In the genomic region with DNA sequence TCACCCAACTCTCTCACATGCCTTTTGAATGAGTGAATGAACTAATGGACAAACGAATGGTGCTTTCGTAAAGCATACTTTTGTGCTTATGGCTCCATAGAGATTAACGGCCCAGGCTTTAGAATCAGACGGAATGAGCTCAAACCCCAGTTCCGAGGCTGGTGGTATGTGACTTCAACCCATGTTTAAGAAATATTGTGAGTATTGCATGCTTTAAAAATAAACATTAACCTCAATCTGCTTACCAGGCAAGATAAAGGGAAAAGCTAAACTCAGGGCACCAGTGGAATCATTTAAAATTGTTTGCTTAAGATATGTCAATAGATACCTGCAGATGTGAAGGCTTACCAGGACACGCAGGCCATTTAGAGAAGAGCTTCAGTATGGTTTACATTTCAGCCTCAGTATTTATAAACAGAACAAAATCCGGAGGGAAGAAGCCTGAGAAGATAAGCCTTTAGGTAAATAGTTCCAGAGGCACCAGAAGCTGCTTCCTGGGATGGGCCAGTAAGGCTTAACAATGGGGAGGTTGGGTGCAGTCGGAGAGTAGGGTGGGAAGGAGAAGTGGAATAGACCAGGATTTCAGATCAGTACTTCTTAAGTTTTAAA, we compare ENCODE assay signal across 17 cellular contexts.
DNase-seq lines count a peak whose midpoint lies in the region; ATAC-seq and TF ChIP-seq lines count a peak whose summit lies in the region.
"Had no signal": no experiment of that assay in that cellular context is flagged by ENCODE, and none has a peak within 500 bp of the region (broad histone marks: within the 10 kb centered on the region; RNA-seq: fewer than 3 reads in every experiment).

No MANE protein-coding gene starts in this region.

- CTCF ChIA-PET in activated CD4-positive, alpha-beta T cell treated with anti-CD3 and anti-CD28 coated beads, Interleukin-2, amount 10 ng/mL, durations not matched to agents 7 days and 5 days (lab: Charles Lee), result no interaction called here

- H3K4me3 ChIP-seq in SJSA1, result no peak overlapping the region
- H3K4me3 ChIP-seq: gastroesophageal sphincter had no signal

- POLR2A ChIA-PET in activated CD4-positive, alpha-beta T cell treated with anti-CD3 and anti-CD28 coated beads, Interleukin-2, amount 10 ng/mL, durations not matched to agents 7 days and 5 days (lab: Charles Lee), result no interaction called here

- DNase-seq in AG08396 (ENCODE audit: low spot score) (peak; percentile 49), H4 (ENCODE audit: low spot score) (peak; percentile 92), SJSA1 (ENCODE audit: low read depth in 1 of 2, low spot score in 2 of 2) (peak; percentile 77 to 93), iris pigment epithelial cell (ENCODE audit: low read depth) (peak; percentile 97), type B pancreatic cell (ENCODE audit: extremely low spot score, unreplicated experiment) (no peak), anterior cingulate cortex (lab: John Stamatoyannopoulos, UW) (no peak)
- DNase-seq in activated CD4-positive, alpha-beta T cell treated with anti-CD3 and anti-CD28 coated beads, Interleukin-2, amount 10 ng/mL, durations not matched to agents 7 days and 5 days, result no peak
- DNase-seq: DMS79 treated with DMSO at 0.1 percent for 48 hours, NCI-H1092 treated with DMSO at 0.1 percent for 48 hours, NCI-H226, T-helper 1 cell had no signal

- H3K9me3 Mint-ChIP-seq in type B pancreatic cell, result peaks cover 4% of the 10 kb centered on the region
- no peaks in the 10 kb centered on the region for H3K9me3 Mint-ChIP-seq in activated CD4-positive, alpha-beta T cell treated with anti-CD3 and anti-CD28 coated beads, Interleukin-2, amount 10 ng/mL, durations not matched to agents 7 days and 5 days
- H3K9me3 Mint-ChIP-seq: activated naive CD4-positive, alpha-beta T cell treated with anti-CD3 and anti-CD28 coated beads, Interleukin-2, amount 50 U/mL, for 24 hours had no signal

- H3K4me3 Mint-ChIP-seq in type B pancreatic cell, result no peak overlapping the region
- H3K4me3 Mint-ChIP-seq in activated CD4-positive, alpha-beta T cell treated with anti-CD3 and anti-CD28 coated beads, Interleukin-2, amount 10 ng/mL, durations not matched to agents 7 days and 5 days, result no peak overlapping the region
- H3K4me3 Mint-ChIP-seq: activated naive CD4-positive, alpha-beta T cell treated with anti-CD3 and anti-CD28 coated beads, Interleukin-2, amount 50 U/mL, for 24 hours; B cell; IgD-negative memory B cell; stimulated activated memory B cell treated with anti-CD40 and anti-IgM and Interleukin-4, amounts not matched to agents 10 μg/mL and 1 μg/mL and 100 μg/mL, for 72 hours had no signal

- H3K27me3 ChIP-seq in SJSA1 (replicated peaks), result no peaks in the 10 kb centered on the region
- H3K27me3 ChIP-seq: gastroesophageal sphincter had no signal

- peak overlapping the region; percentile 73 for H3K27ac ChIP-seq in SJSA1
- H3K27ac ChIP-seq: gastroesophageal sphincter had no signal

- peaks cover 13% of the 10 kb centered on the region for H3K4me1 Mint-ChIP-seq in type B pancreatic cell (ENCODE audit: unreplicated experiment)
- peaks cover 7% of the 10 kb centered on the region for H3K4me1 Mint-ChIP-seq in activated CD4-positive, alpha-beta T cell treated with anti-CD3 and anti-CD28 coated beads, Interleukin-2, amount 10 ng/mL, durations not matched to agents 7 days and 5 days
- H3K4me1 Mint-ChIP-seq: activated naive CD4-positive, alpha-beta T cell treated with anti-CD3 and anti-CD28 coated beads, Interleukin-2, amount 50 U/mL, for 24 hours; B cell; IgD-negative memory B cell; stimulated activated memory B cell treated with anti-CD40 and anti-IgM and Interleukin-4, amounts not matched to agents 10 μg/mL and 1 μg/mL and 100 μg/mL, for 72 hours had no signal

- no peak for ATAC-seq in GM18511 (IDR thresholded peaks at IDR 0.05; ENCODE audit: unreplicated experiment)
- ATAC-seq: gastroesophageal sphincter; stimulated activated memory B cell treated with anti-CD40 and anti-IgM and Interleukin-4, amounts not matched to agents 10 μg/mL and 1 μg/mL and 100 μg/mL, for 72 hours had no signal

- H3K36me3 ChIP-seq in SJSA1, result no peaks in the 10 kb centered on the region
- H3K36me3 ChIP-seq: gastroesophageal sphincter had no signal

- TF ChIP-seq CTCF in type B pancreatic cell (conservative IDR thresholded peaks at IDR 0.05), result no peak

- peaks cover 29% of the 10 kb centered on the region for H3K4me1 ChIP-seq in SJSA1 (replicated peaks)
- H3K4me1 ChIP-seq: gastroesophageal sphincter had no signal

- H3K27me3 Mint-ChIP-seq in type B pancreatic cell, result no peaks in the 10 kb centered on the region
- H3K27me3 Mint-ChIP-seq in activated CD4-positive, alpha-beta T cell treated with anti-CD3 and anti-CD28 coated beads, Interleukin-2, amount 10 ng/mL, durations not matched to agents 7 days and 5 days, result peaks cover 4% of the 10 kb centered on the region

- no peaks in the 10 kb centered on the region; the same call in 1 of the 2 replicates for H3K9me3 ChIP-seq in SJSA1 (replicated peaks)
- H3K9me3 ChIP-seq: gastroesophageal sphincter had no signal

- H3K27ac Mint-ChIP-seq in type B pancreatic cell, result no peak overlapping the region
- no peak overlapping the region for H3K27ac Mint-ChIP-seq in activated CD4-positive, alpha-beta T cell treated with anti-CD3 and anti-CD28 coated beads, Interleukin-2, amount 10 ng/mL, durations not matched to agents 7 days and 5 days
- H3K27ac Mint-ChIP-seq: activated naive CD4-positive, alpha-beta T cell treated with anti-CD3 and anti-CD28 coated beads, Interleukin-2, amount 50 U/mL, for 24 hours; B cell; IgD-negative memory B cell; stimulated activated memory B cell treated with anti-CD40 and anti-IgM and Interleukin-4, amounts not matched to agents 10 μg/mL and 1 μg/mL and 100 μg/mL, for 72 hours had no signal

- H3K36me3 Mint-ChIP-seq in type B pancreatic cell, result no peaks in the 10 kb centered on the region
- H3K36me3 Mint-ChIP-seq in activated CD4-positive, alpha-beta T cell treated with anti-CD3 and anti-CD28 coated beads, Interleukin-2, amount 10 ng/mL, durations not matched to agents 7 days and 5 days (ENCODE audit: low read depth), result no peaks in the 10 kb centered on the region
- H3K36me3 Mint-ChIP-seq: activated naive CD4-positive, alpha-beta T cell treated with anti-CD3 and anti-CD28 coated beads, Interleukin-2, amount 50 U/mL, for 24 hours; IgD-negative memory B cell; stimulated activated memory B cell treated with anti-CD40 and anti-IgM and Interleukin-4, amounts not matched to agents 10 μg/mL and 1 μg/mL and 100 μg/mL, for 72 hours had no signal

Comparison
In these comparisons a context has a peak if more than half of its experiments do, and no peak if none do; other contexts are left out.
1. DNase-seq: peak in AG08396 (single experiment), H4 (single experiment), SJSA1 (2 of 2) and iris pigment epithelial cell (single experiment); none in type B pancreatic cell (single experiment), activated CD4-positive, alpha-beta T cell treated with anti-CD3 and anti-CD28 coated beads, Interleukin-2, amount 10 ng/mL, durations not matched to agents 7 days and 5 days (single experiment) and anterior cingulate cortex (0 of 58).